1 cellular context compared by ENCODE assay signal in the genomic region with DNA sequence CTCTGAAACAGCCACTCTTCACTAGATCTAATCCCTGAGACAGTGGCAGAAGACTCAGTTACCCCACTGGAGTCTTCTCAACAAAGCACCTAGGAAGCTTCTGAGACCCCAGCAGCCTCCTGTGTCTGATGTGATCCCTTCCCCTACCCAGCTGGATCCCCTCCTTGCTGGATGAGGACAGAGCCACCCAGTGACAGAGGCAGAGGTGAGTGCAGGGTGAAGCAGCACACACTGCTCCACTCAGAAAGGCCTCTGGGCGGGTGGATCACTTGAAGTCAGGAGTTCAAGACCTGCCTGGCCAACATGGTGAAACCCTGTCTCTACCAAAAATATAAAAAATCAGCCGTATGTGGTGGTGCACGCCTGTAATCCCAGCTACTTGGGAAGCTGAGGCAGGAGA.
TF ChIP-seq lines count a peak whose summit lies in the region.

No MANE protein-coding gene starts in this region.

TF ChIP-seq in GM23338, 12 proteins besides CTCF, POLR2A, EP300 and RAD21:
- TF ChIP-seq CREB1 (CRISPR knock-in tag; IDR thresholded peaks at IDR 0.05; ENCODE audit: low read depth) (no peak), ZNF114 (CRISPR knock-in tag; IDR thresholded peaks at IDR 0.05) (no peak), EZH2 (IDR thresholded peaks at IDR 0.05; ENCODE audit: low read depth, unreplicated experiment) (no peak), EZH2phosphoT487 (IDR thresholded peaks at IDR 0.05; ENCODE audit: unreplicated experiment) (no peak), JUNB (IDR thresholded peaks at IDR 0.05; ENCODE audit: unreplicated experiment) (no peak), ZNF331 (CRISPR knock-in tag; IDR thresholded peaks at IDR 0.05; ENCODE audit: low read depth) (no peak), ETS1 (IDR thresholded peaks at IDR 0.05) (no peak), ZNF462 (CRISPR knock-in tag; IDR thresholded peaks at IDR 0.05) (no peak), STAT1 (IDR thresholded peaks at IDR 0.05; ENCODE audit: unreplicated experiment) (no peak), POLR2AphosphoS5 (IDR thresholded peaks at IDR 0.05; ENCODE audit: low read depth) (no peak), NANOG (IDR thresholded peaks at IDR 0.05; ENCODE audit: borderline replicate concordance) (no peak)
